1 cellular context compared by ENCODE assay signal in the genomic region with DNA sequence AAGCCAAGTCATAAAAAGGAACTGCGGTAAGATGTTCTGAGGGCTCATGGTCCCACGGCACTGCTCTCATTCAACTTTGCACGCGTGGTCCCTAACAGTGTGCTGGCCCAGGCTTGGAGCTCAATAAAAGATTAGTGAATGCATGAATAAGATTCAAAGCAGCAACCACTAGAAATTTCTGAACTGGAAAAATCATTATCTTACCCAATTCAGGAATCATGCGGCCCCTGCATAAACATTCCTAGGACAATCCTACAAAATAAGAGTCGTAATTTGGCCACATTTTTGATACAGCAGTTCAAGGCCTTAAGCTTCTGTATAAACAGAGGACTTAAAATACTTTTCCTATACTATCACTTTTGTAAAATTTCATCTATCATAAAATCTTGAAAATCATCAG.
TF ChIP-seq lines count a peak whose summit lies in the region.

No MANE protein-coding gene starts in this region.

TF ChIP-seq in IMR-90, 13 proteins besides CTCF, POLR2A, EP300 and RAD21 (continued from another document):
- TF ChIP-seq, protein P1, sequence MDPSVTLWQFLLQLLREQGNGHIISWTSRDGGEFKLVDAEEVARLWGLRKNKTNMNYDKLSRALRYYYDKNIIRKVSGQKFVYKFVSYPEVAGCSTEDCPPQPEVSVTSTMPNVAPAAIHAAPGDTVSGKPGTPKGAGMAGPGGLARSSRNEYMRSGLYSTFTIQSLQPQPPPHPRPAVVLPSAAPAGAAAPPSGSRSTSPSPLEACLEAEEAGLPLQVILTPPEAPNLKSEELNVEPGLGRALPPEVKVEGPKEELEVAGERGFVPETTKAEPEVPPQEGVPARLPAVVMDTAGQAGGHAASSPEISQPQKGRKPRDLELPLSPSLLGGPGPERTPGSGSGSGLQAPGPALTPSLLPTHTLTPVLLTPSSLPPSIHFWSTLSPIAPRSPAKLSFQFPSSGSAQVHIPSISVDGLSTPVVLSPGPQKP (IDR thresholded peaks at IDR 0.05; ENCODE audit: borderline replicate concordance, low read depth, low read length), result no peak
